ENCODE assay signal across 8 cellular contexts in the genomic region with DNA sequence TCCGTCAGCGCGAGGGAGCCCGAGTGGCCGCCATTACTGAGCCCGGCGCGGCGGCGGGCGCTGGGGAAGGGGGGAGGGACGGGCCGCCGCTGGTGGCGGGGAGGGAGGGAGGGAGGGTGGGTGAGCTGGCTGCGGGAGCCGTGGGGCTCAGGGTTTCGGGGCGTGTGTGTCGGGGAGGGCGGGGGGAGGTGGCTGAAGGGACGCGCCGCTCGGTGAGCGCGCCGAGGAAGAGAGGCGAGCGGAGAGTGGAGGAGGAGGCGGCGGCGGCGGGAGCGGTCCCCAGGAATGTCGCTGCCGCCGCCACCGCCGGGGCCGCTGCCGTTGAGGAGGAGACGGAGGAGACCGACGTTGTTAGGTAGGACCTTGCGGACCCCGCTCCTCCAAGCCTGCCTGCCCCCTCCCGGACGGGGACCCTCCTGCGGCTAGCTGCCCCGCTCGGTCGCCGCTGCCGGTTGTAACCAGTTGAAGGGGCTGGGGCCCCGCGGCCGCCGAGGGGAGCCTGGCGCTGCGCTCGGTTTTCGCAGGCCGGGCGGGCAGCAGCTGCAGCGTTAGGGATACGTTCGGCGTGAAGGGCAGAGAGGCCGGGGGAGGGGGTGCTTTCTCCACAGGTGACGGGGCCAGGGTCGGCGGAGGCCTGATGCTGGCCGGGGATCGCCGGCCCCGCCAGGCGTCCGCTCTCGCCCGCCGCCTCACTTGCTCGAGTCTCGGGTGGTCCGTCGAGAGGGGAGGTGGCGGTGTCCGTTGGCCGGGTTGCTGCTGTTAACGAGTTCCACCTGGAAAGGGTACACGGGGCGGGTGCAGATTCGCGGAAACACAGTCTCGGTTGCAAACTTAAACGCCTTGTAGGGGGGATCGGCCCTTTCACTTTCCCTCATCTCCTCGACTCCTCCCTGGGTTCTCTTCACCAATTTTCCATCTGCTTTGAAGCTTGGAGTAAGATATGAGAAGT. TPM values are rescaled to one million over a fixed set of nuclear protein-coding genes. Genes with fewer than 3 reads are reported as not detected.
DNase-seq lines count a peak whose midpoint lies in the region; ATAC-seq and TF ChIP-seq lines count a peak whose summit lies in the region.

A gene with protein sequence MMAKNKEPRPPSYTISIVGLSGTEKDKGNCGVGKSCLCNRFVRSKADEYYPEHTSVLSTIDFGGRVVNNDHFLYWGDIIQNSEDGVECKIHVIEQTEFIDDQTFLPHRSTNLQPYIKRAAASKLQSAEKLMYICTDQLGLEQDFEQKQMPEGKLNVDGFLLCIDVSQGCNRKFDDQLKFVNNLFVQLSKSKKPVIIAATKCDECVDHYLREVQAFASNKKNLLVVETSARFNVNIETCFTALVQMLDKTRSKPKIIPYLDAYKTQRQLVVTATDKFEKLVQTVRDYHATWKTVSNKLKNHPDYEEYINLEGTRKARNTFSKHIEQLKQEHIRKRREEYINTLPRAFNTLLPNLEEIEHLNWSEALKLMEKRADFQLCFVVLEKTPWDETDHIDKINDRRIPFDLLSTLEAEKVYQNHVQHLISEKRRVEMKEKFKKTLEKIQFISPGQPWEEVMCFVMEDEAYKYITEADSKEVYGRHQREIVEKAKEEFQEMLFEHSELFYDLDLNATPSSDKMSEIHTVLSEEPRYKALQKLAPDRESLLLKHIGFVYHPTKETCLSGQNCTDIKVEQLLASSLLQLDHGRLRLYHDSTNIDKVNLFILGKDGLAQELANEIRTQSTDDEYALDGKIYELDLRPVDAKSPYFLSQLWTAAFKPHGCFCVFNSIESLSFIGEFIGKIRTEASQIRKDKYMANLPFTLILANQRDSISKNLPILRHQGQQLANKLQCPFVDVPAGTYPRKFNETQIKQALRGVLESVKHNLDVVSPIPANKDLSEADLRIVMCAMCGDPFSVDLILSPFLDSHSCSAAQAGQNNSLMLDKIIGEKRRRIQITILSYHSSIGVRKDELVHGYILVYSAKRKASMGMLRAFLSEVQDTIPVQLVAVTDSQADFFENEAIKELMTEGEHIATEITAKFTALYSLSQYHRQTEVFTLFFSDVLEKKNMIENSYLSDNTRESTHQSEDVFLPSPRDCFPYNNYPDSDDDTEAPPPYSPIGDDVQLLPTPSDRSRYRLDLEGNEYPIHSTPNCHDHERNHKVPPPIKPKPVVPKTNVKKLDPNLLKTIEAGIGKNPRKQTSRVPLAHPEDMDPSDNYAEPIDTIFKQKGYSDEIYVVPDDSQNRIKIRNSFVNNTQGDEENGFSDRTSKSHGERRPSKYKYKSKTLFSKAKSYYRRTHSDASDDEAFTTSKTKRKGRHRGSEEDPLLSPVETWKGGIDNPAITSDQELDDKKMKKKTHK (N-terminal part only) (plus strand): TSS at position 224 of the 949 bp plus-strand sequence. CDS start 13,366 bp downstream, outside the sequence.

- H3K27me3 Mint-ChIP-seq in activated T-cell treated with anti-CD3 and anti-CD28 coated beads, Interleukin-2, amount 50 U/mL, for 24 hours: no peaks in the 10 kb centered on the region
- H3K27me3 Mint-ChIP-seq in naive B cell: no peaks in the 10 kb centered on the region

- WGBS in esophagus muscularis mucosa: 0% methylated on average over 18 of the region's 98 CpGs

- ATAC-seq in HG03064 (IDR thresholded peaks at IDR 0.05; ENCODE audit: low read depth, unreplicated experiment) (peak; percentile 35), naive B cell (ENCODE audit: low read depth in 2 of 2) (peak; percentile 56)

- H3K27me3 ChIP-seq in esophagus muscularis mucosa: no peaks in the 10 kb centered on the region

- no peak for TF ChIP-seq POLR2A in esophagus muscularis mucosa (IDR thresholded peaks at IDR 0.05; ENCODE audit: low read depth)

- H3K36me3 ChIP-seq in esophagus muscularis mucosa: no peaks in the 10 kb centered on the region

- H3K27ac ChIP-seq in esophagus muscularis mucosa (replicated peaks in 1 of 4): peak within 1 kb of the TSS; percentile 98 to 100 (median 100)

- peaks cover 11% of the 10 kb centered on the region for H3K36me3 Mint-ChIP-seq in activated T-cell treated with anti-CD3 and anti-CD28 coated beads, Interleukin-2, amount 50 U/mL, for 24 hours (ENCODE audit: low read depth)
- H3K36me3 Mint-ChIP-seq in naive B cell: peaks cover 0 to 9% of the 10 kb centered on the region in 2 donors

- H3K9me3 Mint-ChIP-seq in activated T-cell treated with anti-CD3 and anti-CD28 coated beads, Interleukin-2, amount 50 U/mL, for 24 hours: no peaks in the 10 kb centered on the region
- no peaks in the 10 kb centered on the region for H3K9me3 Mint-ChIP-seq in naive B cell

- TF ChIP-seq EP300 in esophagus muscularis mucosa (IDR thresholded peaks at IDR 0.05): no peak

- H3K4me1 ChIP-seq in esophagus muscularis mucosa: peaks cover 12 to 71% (median 65%) of the 10 kb centered on the region in 4 donors

- H3K4me3 Mint-ChIP-seq in activated T-cell treated with anti-CD3 and anti-CD28 coated beads, Interleukin-2, amount 50 U/mL, for 24 hours: peak within 1 kb of the TSS; percentile 85
- H3K4me3 Mint-ChIP-seq in naive B cell: peak within 1 kb of the TSS; percentile 96 to 100 (median 98)

- no peaks in the 10 kb centered on the region for H3K9me3 ChIP-seq in esophagus muscularis mucosa

- peaks cover 48% of the 10 kb centered on the region for H3K4me1 Mint-ChIP-seq in activated T-cell treated with anti-CD3 and anti-CD28 coated beads, Interleukin-2, amount 50 U/mL, for 24 hours (ENCODE audit: low read depth)
- peaks cover 26 to 38% (median 30%) of the 10 kb centered on the region in 3 donors for H3K4me1 Mint-ChIP-seq in naive B cell

- peak within 1 kb of the TSS; percentile 93 for H3K27ac Mint-ChIP-seq in activated T-cell treated with anti-CD3 and anti-CD28 coated beads, Interleukin-2, amount 50 U/mL, for 24 hours
- peak within 1 kb of the TSS; percentile 84 to 97 (median 92) for H3K27ac Mint-ChIP-seq in naive B cell

- intact Hi-C loops in esophagus muscularis mucosa (cut with DNase I): loop anchor here (2.0 to 10.0 kb wide), 3 partner anchors 123 to 395 kb away; no protein-coding TSS in a partner anchor

- peak; percentile 48 to 64 for DNase-seq in SHP77 (lab: John Stamatoyannopoulos, UW)
- DNase-seq in SHP77 treated with DMSO at 0.1 percent for 48 hours (lab: John Stamatoyannopoulos, UW): no peak
- peak; percentile 59 for DNase-seq in NCI-H748 treated with DMSO at 0.1 percent for 48 hours (lab: John Stamatoyannopoulos, UW)
- peak; percentile 66 for DNase-seq in activated T-cell treated with anti-CD3 and anti-CD28 coated beads, Interleukin-2, amount 50 U/mL, for 24 hours
- peak; percentile 95 for DNase-seq in esophagus muscularis mucosa (ENCODE audit: extremely low spot score)
- peak; percentile 67 for DNase-seq in naive B cell

- H3K4me3 ChIP-seq in esophagus muscularis mucosa: peak within 1 kb of the TSS; percentile 73 to 100 (median 88)

- peak in 1 of 3 experiments; percentile 26 for TF ChIP-seq CTCF in esophagus muscularis mucosa (IDR thresholded peaks at IDR 0.05)
- TF ChIP-seq CTCF in subcutaneous adipose tissue (IDR thresholded peaks at IDR 0.05; ENCODE audit: low read depth): no peak

RNA-seq across cellular contexts. Expression of the gene that starts here (rescaled TPM):
- total RNA-seq in esophagus muscularis mucosa (100 to 1,000 TPM; 171 to 223 (median 196) TPM), subcutaneous adipose tissue (100 to 1,000 TPM; 101 to 124 (median 102) TPM)
- polyA plus RNA-seq in naive B cell (ENCODE audit: low read depth in 6 of 6): 10 to 100 TPM; 15.4 to 46.6 (median 39.4) TPM
